In genomic region chr15:68220489-68220888, GRCh38 we compare ENCODE assay signal across 15 cellular contexts.
"Had no signal": no experiment of that assay in that cellular context is flagged by ENCODE, and none has a peak within 500 bp of the region (broad histone marks: within the 10 kb centered on the region; RNA-seq: fewer than 3 reads in every experiment).

No MANE protein-coding gene starts in this region.

- H2AFZ ChIP-seq: hepatocyte had no signal

- H3K4me3 ChIP-seq: hepatocyte, ovary, smooth muscle cell, testis, tibial nerve had no signal

- H3K27me3 Mint-ChIP-seq: dendritic cell treated with granulocyte-macrophage colony-stimulating factor and Interleukin-4, amounts not matched to agents 40 ng/mL and 50 ng/mL, for 4 days; stimulated activated naive CD8-positive, alpha-beta T cell treated with anti-CD3 and anti-CD28 coated beads, Interleukin-15, Interleukin-2, amounts not matched to agents 100 ng/mL and 50 ng/mL, for 24 hours had no signal

- H3K4me3 Mint-ChIP-seq: dendritic cell treated with granulocyte-macrophage colony-stimulating factor and Interleukin-4, amounts not matched to agents 40 ng/mL and 50 ng/mL, for 4 days; mesothelial cell of epicardium; natural killer cell; neural crest cell; stimulated activated effector memory CD8-positive, alpha-beta T cell treated with anti-CD3 and anti-CD28 coated beads, Interleukin-12 subunit alpha, Interleukin-12 subunit beta, amount 100 ng/mL, for 72 hours; stimulated activated naive CD8-positive, alpha-beta T cell treated with anti-CD3 and anti-CD28 coated beads, Interleukin-15, Interleukin-2, amounts not matched to agents 100 ng/mL and 50 ng/mL, for 24 hours had no signal

- FAIRE-seq: urothelium cell line had no signal

- H3K27me3 ChIP-seq: foreskin keratinocyte, hepatocyte, ovary, testis, tibial nerve had no signal

- H3K36me3 ChIP-seq: ovary had no signal

- H3K4me1 Mint-ChIP-seq: mesothelial cell of epicardium had no signal

- H3K9me3 Mint-ChIP-seq: dendritic cell treated with granulocyte-macrophage colony-stimulating factor and Interleukin-4, amounts not matched to agents 40 ng/mL and 50 ng/mL, for 4 days; natural killer cell; neural crest cell; stimulated activated effector memory CD8-positive, alpha-beta T cell treated with anti-CD3 and anti-CD28 coated beads, Interleukin-12 subunit alpha, Interleukin-12 subunit beta, amount 100 ng/mL, for 72 hours; stimulated activated naive CD8-positive, alpha-beta T cell treated with anti-CD3 and anti-CD28 coated beads, Interleukin-15, Interleukin-2, amounts not matched to agents 100 ng/mL and 50 ng/mL, for 24 hours had no signal

- H3K4me2 ChIP-seq: hepatocyte, smooth muscle cell had no signal

- ATAC-seq: foreskin keratinocyte; natural killer cell; stimulated activated effector memory CD8-positive, alpha-beta T cell treated with anti-CD3 and anti-CD28 coated beads, Interleukin-12 subunit alpha, Interleukin-12 subunit beta, amount 100 ng/mL, for 72 hours had no signal

- H3K27ac Mint-ChIP-seq: dendritic cell treated with granulocyte-macrophage colony-stimulating factor and Interleukin-4, amounts not matched to agents 40 ng/mL and 50 ng/mL, for 4 days; mesothelial cell of epicardium; natural killer cell; stimulated activated effector memory CD8-positive, alpha-beta T cell treated with anti-CD3 and anti-CD28 coated beads, Interleukin-12 subunit alpha, Interleukin-12 subunit beta, amount 100 ng/mL, for 72 hours; stimulated activated naive CD8-positive, alpha-beta T cell treated with anti-CD3 and anti-CD28 coated beads, Interleukin-15, Interleukin-2, amounts not matched to agents 100 ng/mL and 50 ng/mL, for 24 hours had no signal

- H3K4me1 ChIP-seq: foreskin keratinocyte, testis had no signal

- DNase-seq: foreskin keratinocyte; right cardiac atrium; stimulated activated CD4-positive, alpha-beta T cell treated with anti-CD3 and anti-CD28 coated beads, Interleukin-2, amount 100 ng/mL, for 48 hours; testis had no signal

- H3K27ac ChIP-seq: foreskin keratinocyte, hepatocyte, ovary, testis, tibial nerve had no signal

- H3K36me3 Mint-ChIP-seq: natural killer cell had no signal

- H3K9me3 ChIP-seq: ovary, testis, tibial nerve had no signal
